In the genomic region with DNA sequence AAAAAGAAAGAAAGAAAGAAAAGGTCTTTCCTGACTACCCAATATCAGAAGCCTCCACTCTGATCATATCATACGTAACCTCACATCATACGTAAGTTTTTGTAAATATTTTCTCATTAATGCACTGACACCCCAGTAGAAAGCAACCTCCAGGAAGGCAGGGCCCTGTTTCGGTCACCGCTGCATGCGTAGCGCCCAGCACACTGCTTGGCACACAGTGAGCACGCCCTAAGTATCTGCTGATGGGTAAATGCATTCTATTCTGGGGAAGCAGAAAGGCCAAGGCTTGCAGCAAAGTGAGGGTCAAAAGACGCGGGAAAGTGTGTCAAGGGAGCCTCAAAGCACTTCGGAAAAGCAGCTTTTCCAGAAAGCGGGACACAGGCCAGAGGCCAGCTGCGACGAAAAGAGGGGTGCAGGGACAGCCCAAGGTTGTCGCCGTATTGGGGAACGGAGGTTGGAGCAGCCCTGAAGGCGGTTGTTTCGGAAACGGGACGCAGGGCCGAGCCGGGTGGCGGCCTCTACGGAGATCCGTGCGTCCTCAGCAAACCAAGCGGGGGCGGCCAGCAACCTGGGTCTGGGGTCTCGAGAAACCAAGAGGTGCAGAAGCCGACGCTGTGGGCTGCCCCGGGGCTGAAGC, we compare ENCODE assay signal across 8 cellular contexts. TPM values are rescaled to one million over a fixed set of nuclear protein-coding genes. Genes with fewer than 3 reads are reported as not detected.
DNase-seq lines count a peak whose midpoint lies in the region; ATAC-seq and TF ChIP-seq lines count a peak whose summit lies in the region.

No MANE protein-coding gene starts in this region.

- H3K9me3 ChIP-seq in CD4-positive, CD25-positive, alpha-beta regulatory T cell (ENCODE audit: control insufficient read depth in 2 of 2, low read length in 2 of 2), result no peaks in the 10 kb centered on the region
- H3K9me3 ChIP-seq in thoracic aorta, result no peaks in the 10 kb centered on the region

- H3K4me1 ChIP-seq in CD4-positive, CD25-positive, alpha-beta regulatory T cell (ENCODE audit: control insufficient read depth, insufficient read depth, low read length, poor library complexity, severe bottlenecking), result peaks cover 40% of the 10 kb centered on the region
- H3K4me1 ChIP-seq in thoracic aorta (ENCODE audit: control insufficient read depth in 1 of 2, low read depth in 2 of 2), result peaks cover 19 to 43% of the 10 kb centered on the region in 2 donors

- peak overlapping the region; percentile 94 to 99 (median 98) for H3K4me3 Mint-ChIP-seq in CD4-positive, CD25-positive, alpha-beta regulatory T cell
- H3K4me3 Mint-ChIP-seq in activated naive CD8-positive, alpha-beta T cell treated with anti-CD3 and anti-CD28 coated beads for 36 hours, result peak overlapping the region; percentile 92

- H3K36me3 ChIP-seq in CD4-positive, CD25-positive, alpha-beta regulatory T cell (ENCODE audit: control insufficient read depth, insufficient read depth, low read length), result peaks cover 34% of the 10 kb centered on the region
- peaks cover 18% of the 10 kb centered on the region for H3K36me3 ChIP-seq in thoracic aorta

- TF ChIP-seq CTCF in thoracic aorta (IDR thresholded peaks at IDR 0.05), result no peak

- H3K27ac Mint-ChIP-seq in CD4-positive, CD25-positive, alpha-beta regulatory T cell, result peak overlapping the region; percentile 98 to 99 (median 99)
- peak overlapping the region; percentile 99 for H3K27ac Mint-ChIP-seq in activated naive CD8-positive, alpha-beta T cell treated with anti-CD3 and anti-CD28 coated beads for 36 hours

- peaks cover 11 to 58% (median 23%) of the 10 kb centered on the region in 4 donors for H3K4me1 Mint-ChIP-seq in CD4-positive, CD25-positive, alpha-beta regulatory T cell
- peaks cover 42% of the 10 kb centered on the region for H3K4me1 Mint-ChIP-seq in activated naive CD8-positive, alpha-beta T cell treated with anti-CD3 and anti-CD28 coated beads for 36 hours

- H3K27me3 ChIP-seq in CD4-positive, CD25-positive, alpha-beta regulatory T cell (ENCODE audit: control insufficient read depth, insufficient read depth, low read length), result no peaks in the 10 kb centered on the region
- H3K27me3 ChIP-seq in layer of hippocampus (ENCODE audit: control insufficient read depth, insufficient read depth, low read length) (no peaks in the 10 kb centered on the region), thoracic aorta (replicated peaks; ENCODE audit: insufficient read depth) (no peaks in the 10 kb centered on the region)

- DNase-seq in CD4-positive, CD25-positive, alpha-beta regulatory T cell, result peak in 1 of 3 donors; percentile 23
- no peak for DNase-seq in activated naive CD8-positive, alpha-beta T cell treated with anti-CD3 and anti-CD28 coated beads for 36 hours
- no peak for DNase-seq in thoracic aorta (ENCODE audit: low spot score)
- no peak for DNase-seq in NCI-H2227 (lab: John Stamatoyannopoulos, UW; ENCODE audit: unreplicated experiment)
- no peak for DNase-seq in retina
- no peak for DNase-seq in midbrain (lab: John Stamatoyannopoulos, UW)

- H3K4me3 ChIP-seq in CD4-positive, CD25-positive, alpha-beta regulatory T cell (ENCODE audit: low read depth, low read length), result peak overlapping the region; percentile 91
- H3K4me3 ChIP-seq in thoracic aorta, result peak overlapping the region; percentile 88

- no peak for ATAC-seq in CD4-positive, CD25-positive, alpha-beta regulatory T cell (ENCODE audit: low read depth in 2 of 2)
- ATAC-seq in HG02678 (IDR thresholded peaks at IDR 0.05; ENCODE audit: unreplicated experiment) (peak; percentile 3), thoracic aorta (ENCODE audit: insufficient number of reproducible peaks, low FRiP score, low read depth) (no peak)

- no peaks in the 10 kb centered on the region for H3K9me3 Mint-ChIP-seq in CD4-positive, CD25-positive, alpha-beta regulatory T cell
- no peaks in the 10 kb centered on the region for H3K9me3 Mint-ChIP-seq in activated naive CD8-positive, alpha-beta T cell treated with anti-CD3 and anti-CD28 coated beads for 36 hours

- peaks cover 28% of the 10 kb centered on the region for H3K36me3 Mint-ChIP-seq in CD4-positive, CD25-positive, alpha-beta regulatory T cell
- H3K36me3 Mint-ChIP-seq in activated naive CD8-positive, alpha-beta T cell treated with anti-CD3 and anti-CD28 coated beads for 36 hours, result peaks cover 27% of the 10 kb centered on the region

- no peaks in the 10 kb centered on the region for H3K27me3 Mint-ChIP-seq in CD4-positive, CD25-positive, alpha-beta regulatory T cell
- H3K27me3 Mint-ChIP-seq in activated naive CD8-positive, alpha-beta T cell treated with anti-CD3 and anti-CD28 coated beads for 36 hours, result no peaks in the 10 kb centered on the region

- peak overlapping the region; percentile 87 for H3K27ac ChIP-seq in CD4-positive, CD25-positive, alpha-beta regulatory T cell (ENCODE audit: insufficient read depth, low read length, poor library complexity, severe bottlenecking)
- H3K27ac ChIP-seq in layer of hippocampus (ENCODE audit: low read depth, low read length) (peak overlapping the region; percentile 94), thoracic aorta (peak overlapping the region; percentile 75 to 88)

RNA-seq across cellular contexts. Expression of a gene that starts 0.5 kb away (rescaled TPM):
- total RNA-seq in CD4-positive, CD25-positive, alpha-beta regulatory T cell, result 72.5 TPM
- 10 to 100 TPM; 22.7 to 36.3 (median 26.4) TPM for polyA plus RNA-seq in CD4-positive, CD25-positive, alpha-beta regulatory T cell
- total RNA-seq in activated naive CD8-positive, alpha-beta T cell treated with anti-CD3 and anti-CD28 coated beads for 36 hours, result 10 to 100 TPM; 58.2 to 59.4 TPM
- total RNA-seq in thoracic aorta, result 10 to 100 TPM; 25.0 to 43.0 TPM

RNA-seq across cellular contexts. Expression of a gene that starts 0.8 kb away (rescaled TPM):
- 146 TPM for total RNA-seq in CD4-positive, CD25-positive, alpha-beta regulatory T cell
- polyA plus RNA-seq in CD4-positive, CD25-positive, alpha-beta regulatory T cell, result 10 to 100 TPM; 16.5 to 20.6 (median 18.8) TPM
- 10 to 100 TPM; 39.5 to 39.9 TPM for total RNA-seq in activated naive CD8-positive, alpha-beta T cell treated with anti-CD3 and anti-CD28 coated beads for 36 hours
- total RNA-seq in thoracic aorta, result 100 to 1,000 TPM in 1 of 2 donors, 10 to 100 TPM in 1; 93.9 to 119 TPM

RNA-seq across cellular contexts. Expression of a gene that starts 46.7 kb away (rescaled TPM):
- total RNA-seq in CD4-positive, CD25-positive, alpha-beta regulatory T cell, result not detected
- not detected for polyA plus RNA-seq in CD4-positive, CD25-positive, alpha-beta regulatory T cell
- total RNA-seq in activated naive CD8-positive, alpha-beta T cell treated with anti-CD3 and anti-CD28 coated beads for 36 hours, result not detected
- total RNA-seq in thoracic aorta, result 1 to 10 TPM in 1 of 2 donors, under 1 TPM in 1; 0.49 to 4.1 TPM
